In genomic region chr11:76207642-76208378, GRCh38 we compare ENCODE assay signal across 8 cellular contexts. TPM values are rescaled to one million over a fixed set of nuclear protein-coding genes. Genes with fewer than 3 reads are reported as not detected.
DNase-seq lines count a peak whose midpoint lies in the region; ATAC-seq and TF ChIP-seq lines count a peak whose summit lies in the region.

No MANE protein-coding gene starts in this region.

- TF ChIP-seq CTCF in liver (IDR thresholded peaks at IDR 0.05; ENCODE audit: low read depth, low read length, missing input control) = peak; percentile 91

- no peaks in the 10 kb centered on the region for H3K36me3 ChIP-seq in liver (ENCODE audit: control insufficient read depth in 4 of 4, insufficient read depth in 3 of 4, low read depth in 1 of 4, low read length in 3 of 4)

- ATAC-seq in HG03175 (IDR thresholded peaks at IDR 0.05; ENCODE audit: unreplicated experiment) (peak; percentile 46), HG03108 (IDR thresholded peaks at IDR 0.05; ENCODE audit: unreplicated experiment) (no peak)

- peaks cover 10 to 51% (median 22%) of the 10 kb centered on the region in 4 donors for H3K4me1 ChIP-seq in liver (ENCODE audit: control insufficient read depth in 4 of 4, insufficient read depth in 4 of 4, low read length in 3 of 4)

- TF ChIP-seq RAD21 in liver (IDR thresholded peaks at IDR 0.05) = peak; percentile 87 to 89

- peaks cover 91% of the 10 kb centered on the region for H3K27me3 Mint-ChIP-seq in dendritic cell treated with granulocyte-macrophage colony-stimulating factor and Interleukin-4, amounts not matched to agents 40 ng/mL and 50 ng/mL, for 4 days

- H3K4me3 Mint-ChIP-seq in dendritic cell treated with granulocyte-macrophage colony-stimulating factor and Interleukin-4, amounts not matched to agents 40 ng/mL and 50 ng/mL, for 4 days = peak overlapping the region; percentile 82

- peaks cover 52% of the 10 kb centered on the region for H3K4me1 Mint-ChIP-seq in dendritic cell treated with granulocyte-macrophage colony-stimulating factor and Interleukin-4, amounts not matched to agents 40 ng/mL and 50 ng/mL, for 4 days (ENCODE audit: low read depth)

- H3K27me3 ChIP-seq in liver (ENCODE audit: control insufficient read depth in 4 of 4, insufficient read depth in 4 of 4, low read length in 3 of 4) = no peaks in the 10 kb centered on the region

- intact Hi-C loops in dendritic cell treated with granulocyte-macrophage colony-stimulating factor and Interleukin-4, amounts not matched to agents 40 ng/mL and 50 ng/mL, for 4 days (cut with micrococcal nuclease) = loop anchor here (1.0 to 5.0 kb wide), 3 partner anchors 27 to 474 kb away; no protein-coding TSS in a partner anchor

- no peaks in the 10 kb centered on the region for H3K36me3 Mint-ChIP-seq in dendritic cell treated with granulocyte-macrophage colony-stimulating factor and Interleukin-4, amounts not matched to agents 40 ng/mL and 50 ng/mL, for 4 days (ENCODE audit: low read depth)

- DNase-seq in ELR (ENCODE audit: low read depth) (peak; percentile 83), NCI-H524 (lab: John Stamatoyannopoulos, UW) (peak; percentile 54 to 81)
- DNase-seq in activated CD4-positive, alpha-beta T cell treated with anti-CD3 and anti-CD28 coated beads for 48 hours = peak; percentile 84
- DNase-seq in stimulated activated CD4-positive, alpha-beta T cell treated with anti-CD3 and anti-CD28 coated beads, Interleukin-2, amount 100 ng/mL, for 4 hours (ENCODE audit: low read depth) = peak; percentile 66

- peak overlapping the region in 1 of 2 donors; percentile 70 for H3K27ac ChIP-seq in liver (ENCODE audit: low read depth in 1 of 2, low read length in 2 of 2)

- no peaks in the 10 kb centered on the region for H3K9me3 ChIP-seq in liver (ENCODE audit: control insufficient read depth in 4 of 4, low read length in 3 of 4)

- no peaks in the 10 kb centered on the region for H3K9me3 Mint-ChIP-seq in dendritic cell treated with granulocyte-macrophage colony-stimulating factor and Interleukin-4, amounts not matched to agents 40 ng/mL and 50 ng/mL, for 4 days

- peak overlapping the region; percentile 33 to 64 (median 62) for H3K4me3 ChIP-seq in liver (ENCODE audit: low read depth in 1 of 3, low read length in 3 of 3)

- WGBS in liver = 2% methylated on average over 54 of the region's 54 CpGs

- H3K9ac ChIP-seq in liver (ENCODE audit: low read depth in 1 of 2, low read length in 2 of 2) = peak overlapping the region; percentile 38 to 61

- H3K27ac Mint-ChIP-seq in dendritic cell treated with granulocyte-macrophage colony-stimulating factor and Interleukin-4, amounts not matched to agents 40 ng/mL and 50 ng/mL, for 4 days = peak overlapping the region; percentile 31

TF ChIP-seq in liver, 16 proteins besides CTCF, POLR2A, EP300 and RAD21:
- TF ChIP-seq SP1 (IDR thresholded peaks at IDR 0.05) = peak; percentile 8
- TF ChIP-seq HNF4A (conservative IDR thresholded peaks at IDR 0.05) = no peak

RNA-seq across cellular contexts. Expression of gene WNT11, which starts 1.5 kb away (rescaled TPM):
- total RNA-seq in liver = 1 to 10 TPM; 1.1 to 4.8 TPM
- polyA plus RNA-seq in liver = 1 to 10 TPM; 1.3 to 3.7 TPM
